Comparison of ENCODE assay signal across 20 cellular contexts in the genomic region with DNA sequence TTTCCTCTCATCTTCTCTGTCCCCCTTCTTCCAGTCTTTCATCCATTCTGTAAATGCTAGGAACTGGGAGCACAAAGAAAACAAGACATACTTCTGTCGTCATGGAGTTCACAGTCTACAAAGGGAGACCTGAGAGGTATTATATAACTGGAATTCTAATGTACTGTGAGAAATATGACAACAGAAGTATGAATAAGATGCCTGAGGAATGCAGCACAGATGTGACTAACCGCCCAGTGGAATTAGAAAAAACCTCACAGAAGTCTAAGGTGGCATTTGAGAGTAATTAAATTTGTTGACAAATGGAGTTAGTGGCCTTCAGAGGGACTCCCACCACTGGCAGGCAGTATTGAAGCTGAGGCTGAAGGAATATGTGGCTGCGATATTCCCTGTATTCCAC.
A peak's percentile ranks its signal among the peaks of the same experiment; 100 is the strongest.
DNase-seq lines count a peak whose midpoint lies in the region; ATAC-seq and TF ChIP-seq lines count a peak whose summit lies in the region.
"Had no signal": no experiment of that assay in that cellular context is flagged by ENCODE, and none has a peak within 500 bp of the region (broad histone marks: within the 10 kb centered on the region; RNA-seq: fewer than 3 reads in every experiment).

No MANE protein-coding gene starts in this region.

- no peaks in the 10 kb centered on the region for H3K4me1 Mint-ChIP-seq in CD8-positive, alpha-beta T cell (ENCODE audit: low read depth)
- no peaks in the 10 kb centered on the region for H3K4me1 Mint-ChIP-seq in immature natural killer cell
- H3K4me1 Mint-ChIP-seq: activated naive CD4-positive, alpha-beta T cell treated with anti-CD3 and anti-CD28 coated beads, Interleukin-2, amount 50 U/mL, for 24 hours; central memory CD8-positive, alpha-beta T cell; stimulated activated naive CD8-positive, alpha-beta T cell treated with anti-CD3 and anti-CD28 coated beads, Interleukin-15, amount 100 ng/mL, for 72 hours had no signal

- ATAC-seq in CD8-positive, alpha-beta T cell, result no peak
- no peak for ATAC-seq in HG02852 (IDR thresholded peaks at IDR 0.05; ENCODE audit: unreplicated experiment)
- no peak for ATAC-seq in HG03196 (IDR thresholded peaks at IDR 0.05; ENCODE audit: unreplicated experiment)
- ATAC-seq: natural killer cell treated with Interleukin-12 subunit alpha and Interleukin-12 subunit beta and Interleukin-15 and Interleukin-18, amount 100 ng/mL, for 72 hours; stimulated activated naive CD8-positive, alpha-beta T cell treated with anti-CD3 and anti-CD28 coated beads, Interleukin-15, amount 100 ng/mL, for 72 hours had no signal

- no peaks in the 10 kb centered on the region for H3K36me3 ChIP-seq in brain microvascular endothelial cell (replicated peaks)
- H3K36me3 ChIP-seq in CD8-positive, alpha-beta T cell (ENCODE audit: insufficient read depth, low read length), result no peaks in the 10 kb centered on the region

- no peak overlapping the region for H3K27ac ChIP-seq in brain microvascular endothelial cell
- H3K27ac ChIP-seq in CD8-positive, alpha-beta T cell (ENCODE audit: low read depth, low read length), result no peak overlapping the region
- H3K27ac ChIP-seq: PC-9 had no signal

- H3K4me3 Mint-ChIP-seq in CD8-positive, alpha-beta T cell, result no peak overlapping the region
- H3K4me3 Mint-ChIP-seq in immature natural killer cell, result no peak overlapping the region
- H3K4me3 Mint-ChIP-seq: activated naive CD4-positive, alpha-beta T cell treated with anti-CD3 and anti-CD28 coated beads, Interleukin-2, amount 50 U/mL, for 24 hours; activated T-cell treated with anti-CD3 and anti-CD28 coated beads, Interleukin-2, amount 50 U/mL, for 24 hours; central memory CD8-positive, alpha-beta T cell; natural killer cell treated with Interleukin-12 subunit alpha and Interleukin-12 subunit beta and Interleukin-15 and Interleukin-18, amount 100 ng/mL, for 72 hours; stimulated activated naive CD8-positive, alpha-beta T cell treated with anti-CD3 and anti-CD28 coated beads, Interleukin-15, amount 100 ng/mL, for 72 hours had no signal

- peak; percentile 5 for DNase-seq in Daoy (ENCODE audit: low read depth)
- peak; percentile 82 for DNase-seq in LHCN-M2 (ENCODE audit: low read depth)
- DNase-seq in brain microvascular endothelial cell, result peak; percentile 45
- DNase-seq in non-pigmented ciliary epithelial cell (ENCODE audit: low read depth), result peak; percentile 36
- no peak for DNase-seq in CD8-positive, alpha-beta T cell
- no peak for DNase-seq in immature natural killer cell
- DNase-seq: activated CD4-positive, alpha-beta T cell treated with anti-CD3 and anti-CD28 coated beads, Interleukin-2, amount 50 U/mL, for 48 hours; activated T-cell treated with anti-CD3 and anti-CD28 coated beads, Interleukin-2, amount 50 U/mL, for 24 hours; AML-193; Calu3; NCI-H2029 treated with DMSO at 0.1 percent for 48 hours; NCI-H69; stimulated activated naive CD8-positive, alpha-beta T cell treated with anti-CD3 and anti-CD28 coated beads, Interleukin-15, amount 100 ng/mL, for 72 hours had no signal

- no peaks in the 10 kb centered on the region for H3K9me3 Mint-ChIP-seq in CD8-positive, alpha-beta T cell
- no peaks in the 10 kb centered on the region for H3K9me3 Mint-ChIP-seq in immature natural killer cell
- H3K9me3 Mint-ChIP-seq: activated naive CD4-positive, alpha-beta T cell treated with anti-CD3 and anti-CD28 coated beads, Interleukin-2, amount 50 U/mL, for 24 hours; activated T-cell treated with anti-CD3 and anti-CD28 coated beads, Interleukin-2, amount 50 U/mL, for 24 hours; central memory CD8-positive, alpha-beta T cell; natural killer cell treated with Interleukin-12 subunit alpha and Interleukin-12 subunit beta and Interleukin-15 and Interleukin-18, amount 100 ng/mL, for 72 hours; stimulated activated naive CD8-positive, alpha-beta T cell treated with anti-CD3 and anti-CD28 coated beads, Interleukin-15, amount 100 ng/mL, for 72 hours had no signal

- no peaks in the 10 kb centered on the region for H3K27me3 Mint-ChIP-seq in CD8-positive, alpha-beta T cell (ENCODE audit: low read depth)
- H3K27me3 Mint-ChIP-seq in immature natural killer cell (ENCODE audit: low read depth in 3 of 3), result peaks cover 0 to 5% (median 0%) of the 10 kb centered on the region in 3 donors
- H3K27me3 Mint-ChIP-seq: activated T-cell treated with anti-CD3 and anti-CD28 coated beads, Interleukin-2, amount 50 U/mL, for 24 hours; central memory CD8-positive, alpha-beta T cell; natural killer cell treated with Interleukin-12 subunit alpha and Interleukin-12 subunit beta and Interleukin-15 and Interleukin-18, amount 100 ng/mL, for 72 hours had no signal

- no peaks in the 10 kb centered on the region for H3K27me3 ChIP-seq in brain microvascular endothelial cell (replicated peaks)
- no peaks in the 10 kb centered on the region for H3K27me3 ChIP-seq in CD8-positive, alpha-beta T cell (ENCODE audit: insufficient read depth, low read length)

- POLR2A ChIA-PET in CD8-positive, alpha-beta T cell (lab: Charles Lee), result no interaction called here

- H3K4me3 ChIP-seq in brain microvascular endothelial cell (ENCODE audit: low read depth, low read length), result no peak overlapping the region
- H3K4me3 ChIP-seq in CD8-positive, alpha-beta T cell (ENCODE audit: low read depth, low read length), result no peak overlapping the region
- H3K4me3 ChIP-seq: lung, PC-9 had no signal

- intact Hi-C loops in CD8-positive, alpha-beta T cell (cut with DNase I, micrococcal nuclease), result no loop called here

- TF ChIP-seq CTCF in brain microvascular endothelial cell (IDR thresholded peaks at IDR 0.05; ENCODE audit: low read depth, low read length, missing control alignments), result no peak
- no peak for TF ChIP-seq CTCF in CD8-positive, alpha-beta T cell (IDR thresholded peaks at IDR 0.05)

- no peaks in the 10 kb centered on the region for H3K9me3 ChIP-seq in CD8-positive, alpha-beta T cell (ENCODE audit: low read length)

- no peak overlapping the region for H3K27ac Mint-ChIP-seq in CD8-positive, alpha-beta T cell
- no peak overlapping the region for H3K27ac Mint-ChIP-seq in immature natural killer cell
- H3K27ac Mint-ChIP-seq: activated naive CD4-positive, alpha-beta T cell treated with anti-CD3 and anti-CD28 coated beads, Interleukin-2, amount 50 U/mL, for 24 hours; activated T-cell treated with anti-CD3 and anti-CD28 coated beads, Interleukin-2, amount 50 U/mL, for 24 hours; natural killer cell treated with Interleukin-12 subunit alpha and Interleukin-12 subunit beta and Interleukin-15 and Interleukin-18, amount 100 ng/mL, for 72 hours; stimulated activated naive CD8-positive, alpha-beta T cell treated with anti-CD3 and anti-CD28 coated beads, Interleukin-15, amount 100 ng/mL, for 72 hours had no signal

- in situ Hi-C loops in brain microvascular endothelial cell (cut with HindIII; ENCODE audit: low pct_ligation_motif_present, low sequenced_read_pairs), result no loop called here

- H3K4me1 ChIP-seq in CD8-positive, alpha-beta T cell (ENCODE audit: insufficient read depth, low read length), result no peaks in the 10 kb centered on the region

- no peaks in the 10 kb centered on the region for H3K36me3 Mint-ChIP-seq in CD8-positive, alpha-beta T cell
- H3K36me3 Mint-ChIP-seq in immature natural killer cell, result no peaks in the 10 kb centered on the region
- H3K36me3 Mint-ChIP-seq: activated naive CD4-positive, alpha-beta T cell treated with anti-CD3 and anti-CD28 coated beads, Interleukin-2, amount 50 U/mL, for 24 hours; natural killer cell treated with Interleukin-12 subunit alpha and Interleukin-12 subunit beta and Interleukin-15 and Interleukin-18, amount 100 ng/mL, for 72 hours had no signal

- CTCF ChIA-PET in CD8-positive, alpha-beta T cell (lab: Charles Lee), result no interaction called here

Comparison
In these comparisons a context has a peak if more than half of its experiments do, and no peak if none do; other contexts are left out.
1. DNase-seq: peak in Daoy (single experiment), LHCN-M2 (single experiment), brain microvascular endothelial cell (single experiment) and non-pigmented ciliary epithelial cell (single experiment); none in CD8-positive, alpha-beta T cell (0 of 7) and immature natural killer cell (0 of 3).